19 cellular contexts compared by ENCODE assay signal in genomic region chr5:41542183-41542582, GRCh38. TPM values are rescaled to one million over a fixed set of nuclear protein-coding genes. Genes with fewer than 3 reads are reported as not detected.
DNase-seq lines count a peak whose midpoint lies in the region; ATAC-seq and TF ChIP-seq lines count a peak whose summit lies in the region.
"Had no signal": no experiment of that assay in that cellular context is flagged by ENCODE, and none has a peak within 500 bp of the region (broad histone marks: within the 10 kb centered on the region; RNA-seq: fewer than 3 reads in every experiment).

No MANE protein-coding gene starts in this region.

- H3K4me3 ChIP-seq in fibroblast of pulmonary artery (replicated peaks; ENCODE audit: low read depth, low read length) (no peak overlapping the region), left lung (no peak overlapping the region)
- H3K4me3 ChIP-seq: A549, GM12878 had no signal

- ATAC-seq in left cardiac atrium: peak; percentile 63 to 82
- ATAC-seq in left lung: peak; percentile 24
- no peak for ATAC-seq in GM19035 (IDR thresholded peaks at IDR 0.05; ENCODE audit: unreplicated experiment)
- no peak for ATAC-seq in stimulated activated effector memory CD8-positive, alpha-beta T cell treated with anti-CD3 and anti-CD28 coated beads, Interleukin-12 subunit alpha, Interleukin-12 subunit beta, amount 100 ng/mL, for 72 hours
- ATAC-seq: A549, GM12878 had no signal

- DNase-seq in DMS53 (lab: John Stamatoyannopoulos, UW): peak; percentile 5
- no peak for DNase-seq in DMS53 treated with DMSO at 0.1 percent for 48 hours (lab: John Stamatoyannopoulos, UW; ENCODE audit: unreplicated experiment)
- DNase-seq in fibroblast of pulmonary artery (ENCODE audit: low read depth): peak; percentile 30
- peak; percentile 22 for DNase-seq in left cardiac atrium
- no peak for DNase-seq in left lung
- no peak for DNase-seq in stimulated activated CD4-positive, alpha-beta T cell treated with anti-CD3 and anti-CD28 coated beads, Interleukin-4, amount 100 ng/mL, for 1 hour
- no peak for DNase-seq in stimulated activated effector memory CD8-positive, alpha-beta T cell treated with anti-CD3 and anti-CD28 coated beads, Interleukin-12 subunit alpha, Interleukin-12 subunit beta, amount 100 ng/mL, for 72 hours (ENCODE audit: low spot score in 2 of 2)
- DNase-seq: AML-193; Caco-2; CD4-positive, alpha-beta T cell; DMS79 treated with DMSO at 0.1 percent for 48 hours; H9 had no signal

- peaks cover 0 to 12% of the 10 kb centered on the region in 2 donors for H3K9me3 ChIP-seq in left lung
- H3K9me3 ChIP-seq: A549 had no signal

- intact Hi-C loops in left cardiac atrium (cut with DNase I): no loop called here
- intact Hi-C loops in left lung (cut with DNase I): no loop called here

- no peak overlapping the region for H3K27ac Mint-ChIP-seq in stimulated activated effector memory CD8-positive, alpha-beta T cell treated with anti-CD3 and anti-CD28 coated beads, Interleukin-12 subunit alpha, Interleukin-12 subunit beta, amount 100 ng/mL, for 72 hours
- H3K27ac Mint-ChIP-seq: CD4-positive, alpha-beta T cell; H9 had no signal

- peaks cover under 1% of the 10 kb centered on the region for H3K9me3 Mint-ChIP-seq in stimulated activated effector memory CD8-positive, alpha-beta T cell treated with anti-CD3 and anti-CD28 coated beads, Interleukin-12 subunit alpha, Interleukin-12 subunit beta, amount 100 ng/mL, for 72 hours

- no peaks in the 10 kb centered on the region for H3K27me3 ChIP-seq in left lung

- H3K36me3 Mint-ChIP-seq in stimulated activated effector memory CD8-positive, alpha-beta T cell treated with anti-CD3 and anti-CD28 coated beads, Interleukin-12 subunit alpha, Interleukin-12 subunit beta, amount 100 ng/mL, for 72 hours: no peaks in the 10 kb centered on the region

- H3K27ac ChIP-seq in left lung: no peak overlapping the region
- H3K27ac ChIP-seq: 22Rv1, A549, C4-2B had no signal

- no peak overlapping the region for H3K4me3 Mint-ChIP-seq in stimulated activated effector memory CD8-positive, alpha-beta T cell treated with anti-CD3 and anti-CD28 coated beads, Interleukin-12 subunit alpha, Interleukin-12 subunit beta, amount 100 ng/mL, for 72 hours
- H3K4me3 Mint-ChIP-seq: CD4-positive, alpha-beta T cell; H9 had no signal

- H3K4me1 ChIP-seq in left lung: no peaks in the 10 kb centered on the region
- H3K4me1 ChIP-seq: A549, Caco-2 had no signal

- no peaks in the 10 kb centered on the region for H3K36me3 ChIP-seq in left lung

- no peak for TF ChIP-seq CTCF in fibroblast of pulmonary artery (IDR thresholded peaks at IDR 0.05; ENCODE audit: low read length, missing control alignments)
- no peak for TF ChIP-seq CTCF in left lung (IDR thresholded peaks at IDR 0.05)

- no peaks in the 10 kb centered on the region for H3K4me1 Mint-ChIP-seq in stimulated activated effector memory CD8-positive, alpha-beta T cell treated with anti-CD3 and anti-CD28 coated beads, Interleukin-12 subunit alpha, Interleukin-12 subunit beta, amount 100 ng/mL, for 72 hours
- H3K4me1 Mint-ChIP-seq: H9 had no signal

RNA-seq across cellular contexts. Expression of gene PLCXD3, which starts 31.8 kb away (rescaled TPM):
- total RNA-seq in left cardiac atrium (10 to 100 TPM; 25.2 to 39.6 TPM), left lung (1 to 10 TPM; 2.4 to 4.8 TPM)
- total RNA-seq: CD4-positive, alpha-beta T cell; G401; GM12878; H9; HT-29 had no signal

Comparison
In these comparisons a context has a peak if more than half of its experiments do, and no peak if none do; other contexts are left out.
1. DNase-seq: peak in DMS53 (single experiment), fibroblast of pulmonary artery (single experiment) and left cardiac atrium (single experiment); none in DMS53 treated with DMSO at 0.1 percent for 48 hours (single experiment), left lung (0 of 2), stimulated activated CD4-positive, alpha-beta T cell treated with anti-CD3 and anti-CD28 coated beads, Interleukin-4, amount 100 ng/mL, for 1 hour (single experiment) and stimulated activated effector memory CD8-positive, alpha-beta T cell treated with anti-CD3 and anti-CD28 coated beads, Interleukin-12 subunit alpha, Interleukin-12 subunit beta, amount 100 ng/mL, for 72 hours (0 of 2).
2. ATAC-seq: peak in left cardiac atrium (2 of 2) and left lung (single experiment); none in GM19035 (single experiment) and stimulated activated effector memory CD8-positive, alpha-beta T cell treated with anti-CD3 and anti-CD28 coated beads, Interleukin-12 subunit alpha, Interleukin-12 subunit beta, amount 100 ng/mL, for 72 hours (single experiment).
3. RNA of gene PLCXD3, which starts 31.8 kb away (total RNA-seq): 25.2 to 39.6 TPM in left cardiac atrium; 2.4 to 4.8 TPM in left lung; every median in the first group is over 4 times any median in the second.